8 cellular contexts compared by ENCODE assay signal in the genomic region with DNA sequence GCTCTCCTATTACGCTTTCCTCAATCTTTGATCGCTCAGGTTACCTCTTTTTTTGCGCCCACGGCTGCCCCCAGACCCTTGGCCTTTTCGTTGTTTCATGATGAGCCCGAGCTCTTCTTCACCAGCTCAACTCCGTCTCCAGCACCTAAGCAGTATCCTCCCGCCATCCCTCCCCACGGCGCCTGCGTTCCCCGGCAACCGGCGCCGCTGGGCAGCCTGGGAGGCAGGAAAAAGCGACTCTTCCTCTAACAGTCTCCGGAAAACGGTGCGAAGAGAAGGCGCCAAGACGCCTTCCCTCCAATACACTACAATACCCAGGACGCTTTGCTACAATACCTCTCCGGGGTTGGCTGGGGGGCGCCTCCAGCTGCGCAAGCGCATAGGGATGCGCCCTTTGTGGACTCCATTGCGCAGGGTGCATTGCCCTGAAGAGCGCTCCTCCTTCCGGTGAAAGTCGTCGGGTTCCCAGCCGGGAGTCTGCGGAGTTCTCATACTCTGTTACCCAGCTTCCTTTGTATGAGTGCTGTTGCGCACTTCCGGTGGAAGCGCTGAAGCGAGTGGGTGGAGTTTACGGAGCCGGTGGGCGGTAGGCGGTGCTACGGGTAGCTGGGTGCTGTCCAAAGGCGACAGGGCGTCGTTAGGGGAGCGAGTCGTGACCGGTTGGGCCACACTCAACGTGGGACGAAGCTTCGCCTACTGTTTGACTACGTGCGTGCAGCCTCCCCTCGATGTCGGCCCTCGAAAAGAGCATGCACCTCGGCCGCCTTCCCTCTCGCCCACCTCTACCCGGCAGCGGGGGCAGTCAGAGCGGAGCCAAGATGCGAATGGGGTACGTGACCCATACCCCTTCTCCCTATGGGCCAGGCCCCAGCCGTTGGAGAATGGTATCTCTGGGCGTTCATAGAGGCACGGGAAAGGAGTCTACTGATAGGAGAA. TPM values are rescaled to one million over a fixed set of nuclear protein-coding genes. Genes with fewer than 3 reads are reported as not detected.
DNase-seq lines count a peak whose midpoint lies in the region; ATAC-seq and TF ChIP-seq lines count a peak whose summit lies in the region.

A gene with protein sequence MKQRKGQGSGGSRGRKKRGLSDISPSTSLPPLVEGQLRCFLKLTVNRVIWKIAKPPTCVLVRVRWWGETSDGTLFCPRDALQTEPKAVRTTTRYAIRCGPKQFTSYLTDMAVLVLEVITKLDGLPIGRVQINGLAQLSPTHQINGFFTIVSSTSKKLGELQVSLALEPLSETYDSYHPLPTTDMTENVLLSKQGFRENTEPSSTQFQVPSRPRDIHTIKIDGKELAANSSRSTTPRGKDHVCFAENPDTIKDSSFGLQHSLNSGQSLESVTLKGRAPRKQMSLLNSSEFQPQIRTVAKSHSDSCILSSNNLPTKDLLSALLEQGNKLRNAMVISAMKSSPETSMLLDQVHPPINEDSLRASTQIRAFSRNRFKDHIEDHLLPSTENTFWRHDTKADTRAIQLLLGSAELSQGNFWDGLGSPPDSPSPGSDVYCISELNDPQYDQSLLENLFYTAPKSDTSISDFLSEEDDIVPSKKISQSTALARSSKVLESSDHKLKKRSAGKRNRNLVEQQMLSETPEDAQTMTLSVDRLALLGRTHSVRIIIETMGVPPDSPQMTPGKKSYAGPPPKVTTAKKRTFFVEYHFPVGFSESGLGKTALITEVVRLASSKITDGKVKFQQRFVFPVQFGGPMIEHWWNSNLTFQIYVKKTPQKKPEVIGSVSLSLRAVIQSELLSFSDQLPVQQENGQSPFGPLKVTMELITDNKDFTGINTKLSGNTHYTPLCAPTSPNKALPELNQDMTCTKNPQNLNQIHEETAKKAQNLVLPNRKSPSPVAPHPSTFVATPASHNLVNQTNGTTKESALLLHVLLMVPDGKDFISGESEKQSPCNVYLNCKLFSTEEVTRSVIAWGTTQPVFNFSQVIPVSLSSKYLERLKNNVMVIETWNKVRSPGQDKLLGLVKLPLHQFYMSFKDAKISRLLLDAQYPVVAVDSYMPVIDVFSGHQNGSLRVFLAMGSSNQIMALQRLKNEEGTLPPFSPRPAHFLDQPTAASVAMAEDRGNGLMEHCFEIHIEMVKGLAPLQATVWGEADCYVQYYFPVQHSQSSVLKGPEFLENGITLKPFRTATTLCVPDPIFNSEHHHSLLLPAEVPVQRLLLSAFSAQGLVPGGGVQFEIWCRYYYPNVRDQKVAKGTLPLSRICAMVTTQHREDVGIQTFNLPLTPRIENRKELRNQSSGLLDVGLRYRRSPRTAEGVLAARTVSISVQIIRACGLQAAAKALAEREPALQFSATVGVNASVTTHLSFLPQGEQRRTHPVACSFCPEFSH (N-terminal part only) (minus strand): TSS at position 309 of the 936 bp plus-strand sequence. CDS start 210 bp downstream, at position 99.
Gene PPME1, plus strand, starts transcription at position 596 of the 936 bp plus-strand sequence. Its CDS starts 133 bp downstream, at position 729.

- intact Hi-C loops in T-helper 1 cell treated with Interleukin-12 subunit alpha and Interleukin-12 subunit beta and Interleukin-4 antibody, amounts not matched to agents 30 ng/mL and 1 ng/mL, for 36 hours (cut with micrococcal nuclease), result loop anchor here (1.0 to 5.0 kb wide), 16 partner anchors 166 to 1736 kb away; partner anchors contain the start of genes CLPB, COA4, FAM168A and LIPT2
- intact Hi-C loops in left ventricle myocardium inferior (cut with micrococcal nuclease), result no loop called here

- no peaks in the 10 kb centered on the region for H3K9me3 ChIP-seq in left ventricle myocardium inferior (replicated peaks)

- H3K4me3 Mint-ChIP-seq in progenitor cell of endocrine pancreas (ENCODE audit: low read depth), result no peak within 1 kb of the TSS

- peak; percentile 44 for TF ChIP-seq CTCF in left ventricle myocardium inferior (IDR thresholded peaks at IDR 0.05; ENCODE audit: borderline replicate concordance)
- TF ChIP-seq CTCF in progenitor cell of endocrine pancreas (IDR thresholded peaks at IDR 0.05; ENCODE audit: unreplicated experiment), result peak; percentile 34

- H3K27me3 Mint-ChIP-seq in progenitor cell of endocrine pancreas, result no peaks in the 10 kb centered on the region

- H3K36me3 ChIP-seq in left ventricle myocardium inferior, result peaks cover 24% of the 10 kb centered on the region

- no peaks in the 10 kb centered on the region for H3K27me3 ChIP-seq in left ventricle myocardium inferior (ENCODE audit: low read depth)

- no peak within 1 kb of the TSS for H3K27ac Mint-ChIP-seq in progenitor cell of endocrine pancreas

- H3K36me3 Mint-ChIP-seq in progenitor cell of endocrine pancreas (ENCODE audit: insufficient read depth), result peaks cover 8% of the 10 kb centered on the region

- peak within 1 kb of the TSS; percentile 92 for H3K27ac ChIP-seq in left ventricle myocardium inferior (replicated peaks)

- peaks cover 6% of the 10 kb centered on the region for H3K4me1 Mint-ChIP-seq in progenitor cell of endocrine pancreas (ENCODE audit: low read depth)

- peaks cover 53% of the 10 kb centered on the region for H3K4me1 ChIP-seq in left ventricle myocardium inferior

- ATAC-seq in GM18498 (IDR thresholded peaks at IDR 0.05; ENCODE audit: unreplicated experiment) (peak; percentile 93), HG02885 (IDR thresholded peaks at IDR 0.05; ENCODE audit: poor library complexity, unreplicated experiment) (peak; percentile 96)

- peak within 1 kb of the TSS; percentile 73 for H3K4me3 ChIP-seq in left ventricle myocardium inferior

- H3K9me3 Mint-ChIP-seq in progenitor cell of endocrine pancreas (ENCODE audit: low read depth), result no peaks in the 10 kb centered on the region

- peak; percentile 96 for DNase-seq in NCI-H1694 (lab: John Stamatoyannopoulos, UW)
- DNase-seq in amygdala (lab: John Stamatoyannopoulos, UW), result peak; percentile 82 to 100 (median 98)
- DNase-seq in left ventricle myocardium inferior, result peak; percentile 98
- DNase-seq in progenitor cell of endocrine pancreas (ENCODE audit: low spot score, unreplicated experiment), result peak; percentile 95
- DNase-seq in ureter (ENCODE audit: low spot score), result peak; percentile 99

RNA-seq across cellular contexts. Expression of the first gene that starts in this region (rescaled TPM):
- total RNA-seq in T-helper 1 cell treated with Interleukin-12 subunit alpha and Interleukin-12 subunit beta and Interleukin-4 antibody, amounts not matched to agents 30 ng/mL and 1 ng/mL, for 36 hours, result 39.4 and 46.5 TPM in 2 replicates
- 13.8 TPM for total RNA-seq in left ventricle myocardium inferior
- 40.9 and 44.0 TPM in 2 replicates for total RNA-seq in progenitor cell of endocrine pancreas
- total RNA-seq in ureter, result 40.5 TPM

RNA-seq across cellular contexts. Expression of gene PPME1, which starts in this region (rescaled TPM):
- total RNA-seq in T-helper 1 cell treated with Interleukin-12 subunit alpha and Interleukin-12 subunit beta and Interleukin-4 antibody, amounts not matched to agents 30 ng/mL and 1 ng/mL, for 36 hours, result 29.6 and 36.1 TPM in 2 replicates
- total RNA-seq in left ventricle myocardium inferior (29.7 TPM), progenitor cell of endocrine pancreas (44.6 and 45.9 TPM in 2 replicates), ureter (63.2 TPM)

Comparison
In these comparisons a context has a peak if more than half of its experiments do, and no peak if none do; other contexts are left out.
1. Peak in every context shown above with its lines: DNase-seq, ATAC-seq, H3K4me3 ChIP-seq and H3K27ac ChIP-seq.